In genomic region chr21:33541756-33542639, GRCh38 we compare ENCODE assay signal across 8 cellular contexts. TPM values are rescaled to one million over a fixed set of nuclear protein-coding genes. Genes with fewer than 3 reads are reported as not detected.
DNase-seq lines count a peak whose midpoint lies in the region; ATAC-seq and TF ChIP-seq lines count a peak whose summit lies in the region.

GART (minus strand) TSS chr21:33542117; CDS start chr21:33539315, 2,802 bp downstream.

- H3K9ac ChIP-seq in BLaER1 treated with 17β-estradiol and CSF1 and Interleukin-3, amounts not matched to agents 10 nM and 100 nM = peak within 1 kb of the TSS; percentile 95 to 100 (median 98)

- no peak for TF ChIP-seq CTCF in lower leg skin (IDR thresholded peaks at IDR 0.05)

- ATAC-seq in HG03457 (IDR thresholded peaks at IDR 0.05; ENCODE audit: unreplicated experiment) = peak; percentile 32

- DNase-seq in GM19240 (ENCODE audit: insufficient read length, low spot score) = peak; percentile 42
- DNase-seq in NCI-H69 (lab: John Stamatoyannopoulos, UW) = peak; percentile 94
- DNase-seq in activated CD4-positive, alpha-beta T cell treated with anti-CD3 and anti-CD28 coated beads, Interleukin-2, amount 50 U/mL, for 4 hours = peak; percentile 67 to 71
- peak; percentile 45 to 83 for DNase-seq in dermis microvascular lymphatic vessel endothelial cell (ENCODE audit: low read depth in 2 of 2)
- peak; percentile 72 to 96 for DNase-seq in lower leg skin (ENCODE audit: low spot score in 2 of 2)
- peak; percentile 74 to 83 for DNase-seq in stimulated activated CD4-positive, alpha-beta T cell treated with anti-CD3 and anti-CD28 coated beads, Interleukin-4, amount 100 ng/mL, for 48 hours (ENCODE audit: low read depth in 2 of 2)

- peaks cover 34 to 51% (median 36%) of the 10 kb centered on the region in 11 experiments for H3K36me3 ChIP-seq in BLaER1 treated with 17β-estradiol and CSF1 and Interleukin-3, amounts not matched to agents 10 nM and 100 nM

- peak within 1 kb of the TSS; percentile 85 to 95 (median 92) for H3K4me2 ChIP-seq in BLaER1 treated with 17β-estradiol and CSF1 and Interleukin-3, amounts not matched to agents 10 nM and 100 nM

- no peaks in the 10 kb centered on the region for H3K9me3 ChIP-seq in BLaER1 treated with 17β-estradiol and CSF1 and Interleukin-3, amounts not matched to agents 10 nM and 100 nM (replicated peaks in 1 of 11)

- peak in 1 of 2 donors; percentile 61 for TF ChIP-seq POLR2A in lower leg skin (IDR thresholded peaks at IDR 0.05)

- H3K27ac ChIP-seq in BLaER1 treated with 17β-estradiol and CSF1 and Interleukin-3, amounts not matched to agents 10 nM and 100 nM = peak within 1 kb of the TSS; percentile 98 to 100 (median 99)

- H3K4me1 ChIP-seq in BLaER1 treated with 17β-estradiol and CSF1 and Interleukin-3, amounts not matched to agents 10 nM and 100 nM = peaks cover 20 to 43% (median 34%) of the 10 kb centered on the region in 10 experiments

- H4K20me1 ChIP-seq in BLaER1 treated with 17β-estradiol and CSF1 and Interleukin-3, amounts not matched to agents 10 nM and 100 nM = peaks cover 37 to 40% (median 38%) of the 10 kb centered on the region in 11 experiments

- WGBS in lower leg skin, 2 donors = 0 to 1% methylated on average over 29 to 53 of the region's 56 CpGs

- H3K4me3 ChIP-seq in BLaER1 treated with 17β-estradiol and CSF1 and Interleukin-3, amounts not matched to agents 10 nM and 100 nM = peak within 1 kb of the TSS; percentile 73 to 90 (median 82)
- H3K4me3 ChIP-seq in lower leg skin (ENCODE audit: low read depth, poor library complexity, severe bottlenecking) = peak within 1 kb of the TSS; percentile 74

- intact Hi-C loops in lower leg skin (cut with DNase I; ENCODE audit: low total_unique reads) = no loop called here

- H3K27me3 ChIP-seq in BLaER1 treated with 17β-estradiol and CSF1 and Interleukin-3, amounts not matched to agents 10 nM and 100 nM = no peaks in the 10 kb centered on the region

RNA-seq across cellular contexts. Expression of gene GART, which starts in this region (rescaled TPM):
- total RNA-seq in dermis microvascular lymphatic vessel endothelial cell = 53.1 and 63.9 TPM in 2 replicates
- 10 to 100 TPM; 44.8 to 62.4 (median 57.3) TPM for total RNA-seq in lower leg skin

Comparison
In these comparisons a context has a peak if more than half of its experiments do, and no peak if none do; other contexts are left out.
1. Peak in every context shown above with its lines: DNase-seq, ATAC-seq, H3K4me3 ChIP-seq and H3K27ac ChIP-seq.
2. DNase-seq: peak in every context shown above with its lines; median percentile 94 in NCI-H69; 84 in lower leg skin; 78 in stimulated activated CD4-positive, alpha-beta T cell treated with anti-CD3 and anti-CD28 coated beads, Interleukin-4, amount 100 ng/mL, for 48 hours; 69 in activated CD4-positive, alpha-beta T cell treated with anti-CD3 and anti-CD28 coated beads, Interleukin-2, amount 50 U/mL, for 4 hours; 64 in dermis microvascular lymphatic vessel endothelial cell; 42 in GM19240.